Comparison of ENCODE assay signal across 11 cellular contexts in the genomic region with DNA sequence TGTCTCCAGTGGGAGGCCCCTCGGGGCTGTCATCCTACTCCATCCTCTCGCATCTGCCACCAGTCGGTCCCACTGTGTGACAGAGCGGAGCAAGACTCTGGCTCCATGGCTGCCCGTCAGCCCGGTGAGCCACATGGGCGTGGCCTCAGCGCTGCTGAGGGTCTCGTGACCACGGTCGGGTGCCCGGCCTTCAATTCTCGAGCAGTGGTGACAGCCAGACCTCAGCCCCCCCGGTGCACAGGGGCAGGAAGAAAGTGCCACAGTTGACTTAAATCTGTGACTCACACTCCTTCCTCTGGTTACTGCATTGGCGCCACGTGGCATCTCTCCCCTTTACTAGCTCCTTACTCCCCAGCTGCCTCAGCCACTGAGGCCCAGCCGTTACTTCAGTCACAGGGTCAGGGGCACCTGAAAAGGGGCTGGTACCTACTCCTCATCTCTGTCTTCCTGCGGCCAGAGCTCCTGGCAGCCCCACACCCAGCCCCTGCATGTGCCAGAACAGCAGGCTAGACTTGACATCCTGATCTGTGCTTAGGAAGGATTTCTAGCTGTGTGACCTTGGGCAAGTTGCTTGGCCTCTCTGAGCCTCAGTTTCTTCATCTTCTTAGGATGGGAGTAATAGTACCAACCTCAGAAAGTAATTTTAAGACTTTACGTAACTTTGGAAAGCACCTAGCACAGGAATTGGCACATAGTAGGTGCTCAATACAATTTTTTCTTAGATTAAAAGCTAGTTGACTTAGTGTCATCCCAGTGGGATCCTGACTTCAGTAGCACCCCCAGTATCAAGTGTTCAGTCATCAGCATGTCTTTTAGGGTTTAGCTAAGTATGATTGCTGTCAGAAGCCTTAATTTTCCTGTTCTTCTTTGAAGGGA.
DNase-seq lines count a peak whose midpoint lies in the region; ATAC-seq, FAIRE-seq and TF ChIP-seq lines count a peak whose summit lies in the region.
"Had no signal": no experiment of that assay in that cellular context is flagged by ENCODE, and none has a peak within 500 bp of the region (broad histone marks: within the 10 kb centered on the region; RNA-seq: fewer than 3 reads in every experiment).

No MANE protein-coding gene starts in this region.

- no peak overlapping the region for H2BK120ac ChIP-seq in H1 (replicated peaks; ENCODE audit: low read depth, low read length)

- no peak for TF ChIP-seq CTCF in H1 (IDR thresholded peaks at IDR 0.05; ENCODE audit: control extremely low read depth in 1 of 3, insufficient read depth in 1 of 3, low read depth in 1 of 3, low read length in 3 of 3)

- peaks cover 34 to 82% (median 75%) of the 10 kb centered on the region in 10 experiments for H3K4me1 ChIP-seq in BLaER1 treated with 17β-estradiol and CSF1 and Interleukin-3, amounts not matched to agents 10 nM and 100 nM
- H3K4me1 ChIP-seq in H1 (replicated peaks in 1 of 4; ENCODE audit: control insufficient read depth in 3 of 4, insufficient read depth in 4 of 4, low read length in 3 of 4) = no peaks in the 10 kb centered on the region
- no peaks in the 10 kb centered on the region for H3K4me1 ChIP-seq in small intestine (ENCODE audit: control insufficient read depth in 2 of 2, insufficient read depth in 1 of 2, low read depth in 1 of 2, low read length in 1 of 2)

- FAIRE-seq in H1 (lab: Jason Lieb, UNC) (no peak), small intestine (lab: Jason Lieb, UNC) (no peak)

- H3K56ac ChIP-seq in H1 (replicated peaks; ENCODE audit: insufficient read length, low read depth, low read length) = no peak overlapping the region

- H3K18ac ChIP-seq in H1 (ENCODE audit: extremely low read depth, low read length) = no peak overlapping the region

- peak overlapping the region in 9 of 11 experiments; percentile 44 to 74 (median 68); a peak in 18 of 22 replicates for H3K27ac ChIP-seq in BLaER1 treated with 17β-estradiol and CSF1 and Interleukin-3, amounts not matched to agents 10 nM and 100 nM
- H3K27ac ChIP-seq in H1 (ENCODE audit: low read depth, low read length) = no peak overlapping the region
- no peak overlapping the region for H3K27ac ChIP-seq in small intestine (ENCODE audit: low read depth in 1 of 2, low read length in 1 of 2)
- H3K27ac ChIP-seq: cardiac muscle cell had no signal

- no peak for TF ChIP-seq EP300 in H1 (IDR thresholded peaks at IDR 0.05; ENCODE audit: borderline replicate concordance in 1 of 2, low read depth in 2 of 2, low read length in 2 of 2)

- no peak for TF ChIP-seq POLR2A in H1 (IDR thresholded peaks at IDR 0.05; ENCODE audit: control extremely low read depth in 1 of 2, low read depth in 2 of 2, low read length in 2 of 2)

- peak overlapping the region; percentile 5 to 65 (median 55); a peak in 18 of 22 replicates for H3K9ac ChIP-seq in BLaER1 treated with 17β-estradiol and CSF1 and Interleukin-3, amounts not matched to agents 10 nM and 100 nM
- H3K9ac ChIP-seq in H1 (replicated peaks in 1 of 4; ENCODE audit: extremely low read depth in 1 of 4, low read depth in 3 of 4, low read length in 3 of 4) = no peak overlapping the region

- no peak overlapping the region for H4K91ac ChIP-seq in H1 (replicated peaks; ENCODE audit: insufficient read length, low read length)

- H2BK15ac ChIP-seq in H1 (ENCODE audit: low read length) = no peak overlapping the region

- DNase-seq in M059J (ENCODE audit: low read depth) (peak; percentile 11), H1 (ENCODE audit: low read depth in 1 of 2, low spot score in 2 of 2) (no peak), Ammon's horn (ENCODE audit: low spot score) (no peak), NCI-H2227 (lab: John Stamatoyannopoulos, UW; ENCODE audit: unreplicated experiment) (no peak), small intestine (no peak), EL (no peak)
- DNase-seq: NCI-H2081 had no signal

- no peak overlapping the region for H2BK12ac ChIP-seq in H1 (ENCODE audit: low read depth, low read length)

- H3K4me2 ChIP-seq in BLaER1 treated with 17β-estradiol and CSF1 and Interleukin-3, amounts not matched to agents 10 nM and 100 nM = peak overlapping the region; percentile 64 to 77 (median 71)
- H3K4me2 ChIP-seq in H1 (ENCODE audit: insufficient read depth in 1 of 2, low read depth in 2 of 2, low read length in 2 of 2) = no peak overlapping the region

- no peaks in the 10 kb centered on the region for H3K79me2 ChIP-seq in H1 (ENCODE audit: control insufficient read depth in 1 of 2, insufficient read depth in 2 of 2, low read length in 2 of 2)

- no peak overlapping the region for H2BK5ac ChIP-seq in H1 (ENCODE audit: low read depth, low read length)

- H2BK20ac ChIP-seq in H1 (ENCODE audit: low read length) = no peak overlapping the region

- no peaks in the 10 kb centered on the region for H3K9me3 ChIP-seq in BLaER1 treated with 17β-estradiol and CSF1 and Interleukin-3, amounts not matched to agents 10 nM and 100 nM (replicated peaks in 1 of 11)
- H3K9me3 ChIP-seq in H1 (ENCODE audit: insufficient read depth in 2 of 2, low read depth in 1 of 2, low read length in 1 of 2) (no peaks in the 10 kb centered on the region), small intestine (ENCODE audit: control insufficient read depth, low read depth) (no peaks in the 10 kb centered on the region)

- no peaks in the 10 kb centered on the region; the same call in 1 of the 2 replicates for H3K23me2 ChIP-seq in H1 (ENCODE audit: low read depth, low read length)

- no peak overlapping the region for H3K14ac ChIP-seq in H1 (ENCODE audit: insufficient read length)

- H3K27me3 ChIP-seq in BLaER1 treated with 17β-estradiol and CSF1 and Interleukin-3, amounts not matched to agents 10 nM and 100 nM = no peaks in the 10 kb centered on the region
- H3K27me3 ChIP-seq in H1 (replicated peaks in 1 of 4; ENCODE audit: control insufficient read depth in 3 of 4, extremely low read depth in 1 of 4, insufficient read depth in 3 of 4, low read length in 3 of 4) = no peaks in the 10 kb centered on the region
- no peaks in the 10 kb centered on the region for H3K27me3 ChIP-seq in small intestine (ENCODE audit: control insufficient read depth in 2 of 2, insufficient read depth in 2 of 2, low read length in 2 of 2)
- H3K27me3 ChIP-seq: cardiac muscle cell had no signal

- CTCF ChIA-PET in H1 (lab: Charles Lee; ENCODE audit: partially characterized antibody) = interaction anchor here (0.6 to 1.2 kb wide), 2 partner anchors 16 to 137 kb away, joined by 3 to 6 read pairs; no protein-coding TSS in a partner anchor

- H4K8ac ChIP-seq in H1 (ENCODE audit: extremely low read depth, insufficient read depth, low read length) = peak overlapping the region; percentile 45

- ATAC-seq in GM19468 (IDR thresholded peaks at IDR 0.05; ENCODE audit: extremely low read depth, unreplicated experiment) = peak; percentile 30

- no peak overlapping the region for H3K23ac ChIP-seq in H1 (ENCODE audit: insufficient read length)

- peaks cover 0 to 94% (median 44%) of the 10 kb centered on the region in 11 experiments; a peak in 20 of 22 replicates for H4K20me1 ChIP-seq in BLaER1 treated with 17β-estradiol and CSF1 and Interleukin-3, amounts not matched to agents 10 nM and 100 nM
- peaks cover 2% of the 10 kb centered on the region in 2 experiments for H4K20me1 ChIP-seq in H1 (replicated peaks in 1 of 2; ENCODE audit: control insufficient read depth in 1 of 2, insufficient read depth in 2 of 2, low read length in 2 of 2)

- no peak overlapping the region for H2AK5ac ChIP-seq in H1 (ENCODE audit: low read depth, low read length)

- no peak overlapping the region for H4K5ac ChIP-seq in H1 (ENCODE audit: insufficient read length, low read depth, low read length)

- POLR2A ChIA-PET in H1 (lab: Charles Lee; ENCODE audit: partially characterized antibody) = no interaction called here

- H3K36me3 ChIP-seq in BLaER1 treated with 17β-estradiol and CSF1 and Interleukin-3, amounts not matched to agents 10 nM and 100 nM = peaks cover 72 to 91% (median 84%) of the 10 kb centered on the region in 11 experiments
- H3K36me3 ChIP-seq in H1 (ENCODE audit: control insufficient read depth in 2 of 4, insufficient read depth in 4 of 4, low read length in 3 of 4) (peaks cover 19 to 30% (median 25%) of the 10 kb centered on the region in 4 experiments; a peak in 6 of 8 replicates), small intestine (ENCODE audit: control insufficient read depth in 2 of 2, insufficient read depth in 2 of 2, low read length in 2 of 2) (peaks cover 23 to 29% of the 10 kb centered on the region in 2 donors)

- H3K79me1 ChIP-seq in H1 (ENCODE audit: low read depth, low read length) = no peaks in the 10 kb centered on the region; the same call in 1 of the 2 replicates

- WGBS in H1 (ENCODE audit: extremely low coverage in 1 of 2, insufficient coverage in 1 of 2, insufficient read length in 1 of 2, insufficient replicate concordance in 2 of 2, low coverage in 1 of 2, low lambda C conversion rate in 2 of 2, missing lambda C conversion rate in 1 of 2), 2 experiments = 92% methylated on average over 19 of the region's 19 CpGs; no CpG with 5 or more reads in 1 of the 2 experiments
- WGBS in small intestine, 3 donors = 81 to 91% (median 83%) methylated on average over 19 of the region's 19 CpGs

- no peak for TF ChIP-seq RAD21 in H1 (IDR thresholded peaks at IDR 0.05 in 1 of 2, conservative IDR thresholded peaks at IDR 0.05 in 1 of 2; ENCODE audit: low read depth in 2 of 2, low read length in 2 of 2)

- no peak overlapping the region for H2AFZ ChIP-seq in H1 (ENCODE audit: low read length)

- peak overlapping the region in 3 of 10 experiments; percentile 14 to 33 (median 25); a peak in 3 of 20 replicates for H3K4me3 ChIP-seq in BLaER1 treated with 17β-estradiol and CSF1 and Interleukin-3, amounts not matched to agents 10 nM and 100 nM
- H3K4me3 ChIP-seq in H1 (ENCODE audit: extremely low read depth in 1 of 4, insufficient read depth in 2 of 4, low read depth in 3 of 4, low read length in 4 of 4) = no peak overlapping the region
- no peak overlapping the region for H3K4me3 ChIP-seq in small intestine (ENCODE audit: low read depth in 1 of 2, low read length in 2 of 2)
- H3K4me3 ChIP-seq: cardiac muscle cell, lung had no signal

- H3K4ac ChIP-seq in H1 (replicated peaks; ENCODE audit: insufficient read length, low read depth, low read length) = no peak overlapping the region

TF ChIP-seq in H1, 55 proteins besides CTCF, POLR2A, EP300 and RAD21:
- 0 out of 2 replicates have a peak, but pooled peaks have one; percentile 25 for TF ChIP-seq KDM1A (IDR thresholded peaks at IDR 0.05; ENCODE audit: borderline replicate concordance, low read length)
- no peak for TF ChIP-seq SIX5 (IDR thresholded peaks at IDR 0.05; ENCODE audit: low read depth, low read length)
- no peak for TF ChIP-seq SIRT6 (IDR thresholded peaks at IDR 0.05; ENCODE audit: low read length)
- no peak for TF ChIP-seq RFX5 (IDR thresholded peaks at IDR 0.05; ENCODE audit: borderline replicate concordance, low read depth, low read length)
- no peak for TF ChIP-seq GTF2F1 (IDR thresholded peaks at IDR 0.05; ENCODE audit: borderline replicate concordance, low read depth, low read length)

Comparison
In these comparisons a context has a peak if more than half of its experiments do, and no peak if none do; other contexts are left out.
1. H3K27ac ChIP-seq: peak in BLaER1 treated with 17β-estradiol and CSF1 and Interleukin-3, amounts not matched to agents 10 nM and 100 nM (9 of 11); none in H1 (single experiment) and small intestine (0 of 2).
2. H3K4me2 ChIP-seq: peak in BLaER1 treated with 17β-estradiol and CSF1 and Interleukin-3, amounts not matched to agents 10 nM and 100 nM (11 of 11); none in H1 (0 of 2).
3. H3K9ac ChIP-seq: peak in BLaER1 treated with 17β-estradiol and CSF1 and Interleukin-3, amounts not matched to agents 10 nM and 100 nM (11 of 11); none in H1 (0 of 4).